In genomic region chr13:83214452-83214851, GRCh38 we compare ENCODE assay signal across 17 cellular contexts.
"Had no signal": no experiment of that assay in that cellular context is flagged by ENCODE, and none has a peak within 500 bp of the region (broad histone marks: within the 10 kb centered on the region; RNA-seq: fewer than 3 reads in every experiment).

No MANE protein-coding gene starts in this region.

- H3K4me3 ChIP-seq: esophagus squamous epithelium, stomach, thoracic aorta, transverse colon had no signal

- H3K9me3 ChIP-seq: esophagus squamous epithelium, neutrophil had no signal

- H3K4me1 ChIP-seq: esophagus squamous epithelium, stomach, transverse colon had no signal

- ATAC-seq: foreskin keratinocyte; left colon; left ventricle myocardium superior; naive thymus-derived CD4-positive, alpha-beta T cell; sciatic nerve had no signal

- H3K36me3 ChIP-seq: esophagus squamous epithelium, neutrophil, stomach, thoracic aorta, transverse colon had no signal

- H3K4me1 Mint-ChIP-seq: naive thymus-derived CD4-positive, alpha-beta T cell; nephron progenitor cell had no signal

- H3K36me3 Mint-ChIP-seq: naive thymus-derived CD4-positive, alpha-beta T cell had no signal

- H3K27ac ChIP-seq: esophagus squamous epithelium, foreskin keratinocyte, neutrophil, stomach, transverse colon had no signal

- H3K4me3 Mint-ChIP-seq: naive thymus-derived CD4-positive, alpha-beta T cell; nephron progenitor cell had no signal

- H3K27me3 Mint-ChIP-seq: naive thymus-derived CD4-positive, alpha-beta T cell had no signal

- H3K27me3 ChIP-seq: esophagus squamous epithelium, foreskin keratinocyte, neutrophil, stomach, transverse colon had no signal

- DNase-seq: dermis blood vessel endothelial cell; esophagus squamous epithelium; foreskin keratinocyte; left colon; left ventricle myocardium superior; naive thymus-derived CD4-positive, alpha-beta T cell; nephron progenitor cell; posterior cingulate gyrus; small intestine; stimulated activated CD4-positive, alpha-beta T cell treated with anti-CD3 and anti-CD28 coated beads, Interleukin-12 subunit alpha, Interleukin-12 subunit beta, amount 100 ng/mL, for 4 hours; stimulated activated naive CD4-positive, alpha-beta T cell; stomach; substantia nigra; transverse colon had no signal

- H3K27ac Mint-ChIP-seq: naive thymus-derived CD4-positive, alpha-beta T cell; nephron progenitor cell had no signal
